1 cellular context compared by ENCODE assay signal in the genomic region with DNA sequence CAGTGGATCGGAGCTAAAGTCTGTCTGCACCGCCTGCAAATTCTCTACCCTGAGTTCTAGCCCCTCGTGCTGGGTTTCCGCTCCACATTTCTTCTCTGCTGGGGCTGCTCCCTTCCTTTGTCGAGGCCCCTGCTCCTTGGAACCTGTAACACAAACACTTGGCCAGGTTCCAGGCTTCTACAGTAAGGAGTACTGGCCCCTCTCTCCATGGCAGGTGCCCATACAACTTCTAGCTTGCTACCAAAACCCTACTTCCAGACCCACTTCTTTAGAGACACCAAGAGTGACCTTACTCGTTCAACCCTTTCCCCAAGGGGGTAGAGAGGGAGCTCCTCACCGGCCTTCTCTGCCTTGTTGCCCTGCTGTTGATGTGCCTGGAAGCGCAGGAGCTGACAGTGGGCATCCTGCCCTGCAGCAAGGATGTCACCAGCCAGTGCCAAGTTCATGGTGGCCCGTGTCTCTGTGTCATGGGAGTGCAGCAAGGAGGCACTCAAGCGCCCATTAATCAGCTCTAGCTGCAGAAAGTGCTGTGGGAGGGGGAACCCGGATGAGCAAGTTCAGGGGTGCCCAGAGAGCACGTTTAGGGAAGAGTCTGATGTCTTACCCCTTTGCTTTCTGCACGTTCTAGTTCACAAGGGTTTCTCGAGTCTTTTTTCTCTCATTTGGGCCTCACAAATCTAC.
TF ChIP-seq lines count a peak whose summit lies in the region.

No MANE protein-coding gene starts in this region.

TF ChIP-seq in HEK293, 187 proteins besides CTCF, POLR2A, EP300 and RAD21 (continued from another document):
- no peak for TF ChIP-seq ZNF10 (tag by site-specific recombination; IDR thresholded peaks at IDR 0.05)
- no peak for TF ChIP-seq ZBTB17 (tag by site-specific recombination; IDR thresholded peaks at IDR 0.05)
- TF ChIP-seq ZFP3 (tag by site-specific recombination; IDR thresholded peaks at IDR 0.05; ENCODE audit: low read depth): peak; percentile 57; the same call in 1 of the 2 replicates
- TF ChIP-seq SP7 (tag by site-specific recombination; IDR thresholded peaks at IDR 0.05): no peak
- TF ChIP-seq ZNF501 (tag by site-specific recombination; IDR thresholded peaks at IDR 0.05): no peak
- TF ChIP-seq ZNF324 (tag by site-specific recombination; IDR thresholded peaks at IDR 0.05): no peak
